ENCODE assay signal across 13 cellular contexts in genomic region chr1:172351761-172352161, GRCh38.
A peak's percentile ranks its signal among the peaks of the same experiment; 100 is the strongest.
DNase-seq lines count a peak whose midpoint lies in the region; ATAC-seq and TF ChIP-seq lines count a peak whose summit lies in the region.
"Had no signal": no experiment of that assay in that cellular context is flagged by ENCODE, and none has a peak within 500 bp of the region (broad histone marks: within the 10 kb centered on the region; RNA-seq: fewer than 3 reads in every experiment).

No MANE protein-coding gene starts in this region.

- peaks cover 76% of the 10 kb centered on the region for H3K4me1 Mint-ChIP-seq in nephron
- peaks cover 8 to 21% of the 10 kb centered on the region in 2 donors for H3K4me1 Mint-ChIP-seq in natural killer cell

- no peaks in the 10 kb centered on the region for H3K79me2 ChIP-seq in PC-3 (ENCODE audit: low read length)

- peak overlapping the region; percentile 34 for H3K4me3 ChIP-seq in PC-3 (ENCODE audit: low read length)
- H3K4me3 ChIP-seq in choroid plexus epithelial cell (ENCODE audit: low read depth, low read length): no peak overlapping the region

- no peaks in the 10 kb centered on the region for H3K36me3 ChIP-seq in PC-3 (ENCODE audit: low read depth, low read length)

- peaks cover 17% of the 10 kb centered on the region for H3K9me3 Mint-ChIP-seq in nephron
- H3K9me3 Mint-ChIP-seq in natural killer cell: peaks cover 4 to 8% of the 10 kb centered on the region in 2 donors

- TF ChIP-seq CTCF in PC-3 (conservative IDR thresholded peaks at IDR 0.05; ENCODE audit: low read depth, low read length) (no peak), choroid plexus epithelial cell (conservative IDR thresholded peaks at IDR 0.05; ENCODE audit: low read depth, low read length) (no peak), nephron (IDR thresholded peaks at IDR 0.05; ENCODE audit: unreplicated experiment in 3 of 3) (no peak), natural killer cell (IDR thresholded peaks at IDR 0.05) (no peak)

- no peaks in the 10 kb centered on the region for H3K27me3 Mint-ChIP-seq in nephron (ENCODE audit: low read depth)
- H3K27me3 Mint-ChIP-seq in natural killer cell (ENCODE audit: low read depth in 2 of 2): no peaks in the 10 kb centered on the region
- H3K27me3 Mint-ChIP-seq: activated CD8-positive, alpha-beta T cell treated with anti-CD3 and anti-CD28 coated beads for 36 hours had no signal

- H3K4me1 ChIP-seq in PC-3 (ENCODE audit: insufficient read depth, low read length): peaks cover 43% of the 10 kb centered on the region

- intact Hi-C loops in PC-3 (cut with micrococcal nuclease): loop anchor here (1.0 kb wide), 1 partner anchor 8 kb away; no protein-coding TSS in a partner anchor
- intact Hi-C loops in natural killer cell (cut with micrococcal nuclease): loop anchor here (10.0 kb wide), 1 partner anchor 343 kb away; no protein-coding TSS in a partner anchor

- peaks cover 5% of the 10 kb centered on the region for H3F3A ChIP-seq in PC-3 (ENCODE audit: low read length, unreplicated experiment)

- H2AFZ ChIP-seq in PC-3 (ENCODE audit: low read length): no peak overlapping the region

- peak overlapping the region; percentile 82 for H3K27ac ChIP-seq in PC-3 (ENCODE audit: low read length)
- H3K27ac ChIP-seq: C4-2B had no signal

- peak overlapping the region; percentile 59 for H3K4me2 ChIP-seq in PC-3 (ENCODE audit: low read length)

- CTCF ChIA-PET in PC-3 (lab: Charles Lee): interaction anchor here (1.5 kb wide), 1 partner anchor 48 kb away, joined by 4 read pairs; no protein-coding TSS in a partner anchor

- H3K27ac Mint-ChIP-seq in nephron: peak overlapping the region in 1 of 3 experiments; percentile 98
- no peak overlapping the region for H3K27ac Mint-ChIP-seq in natural killer cell
- H3K27ac Mint-ChIP-seq: activated CD8-positive, alpha-beta T cell treated with anti-CD3 and anti-CD28 coated beads for 36 hours had no signal

- peak overlapping the region; percentile 37 for H3K9ac ChIP-seq in PC-3 (ENCODE audit: low read length)

- H3K36me3 Mint-ChIP-seq in nephron (ENCODE audit: low read depth): peaks cover 26% of the 10 kb centered on the region
- peaks cover 10% of the 10 kb centered on the region for H3K36me3 Mint-ChIP-seq in natural killer cell

- POLR2A ChIA-PET in PC-3 (lab: Charles Lee; ENCODE audit: unreplicated experiment): interaction anchor here (0.5 to 0.8 kb wide), 2 partner anchors 8 to 29 kb away, joined by 8 read pairs; no protein-coding TSS in a partner anchor

- no peaks in the 10 kb centered on the region for H4K20me1 ChIP-seq in PC-3 (ENCODE audit: low read length)

- no peaks in the 10 kb centered on the region for H3K9me3 ChIP-seq in PC-3 (ENCODE audit: low read length)

- DNase-seq in DMS114 treated with DMSO at 0.1 percent for 48 hours (lab: John Stamatoyannopoulos, UW; ENCODE audit: unreplicated experiment): peak; percentile 93
- peak; percentile 94 for DNase-seq in PC-3
- peak; percentile 83 for DNase-seq in choroid plexus epithelial cell (ENCODE audit: low read depth)
- DNase-seq in OCI-M2 (lab: John Stamatoyannopoulos, UW; ENCODE audit: unreplicated experiment): no peak
- no peak for DNase-seq in natural killer cell
- no peak for DNase-seq in mucosa of gallbladder (ENCODE audit: low spot score)
- DNase-seq: activated CD8-positive, alpha-beta T cell treated with anti-CD3 and anti-CD28 coated beads for 36 hours; activated naive CD4-positive, alpha-beta T cell treated with anti-CD3 and anti-CD28 coated beads, Interleukin-2, amount 50 U/mL, for 16 hours; kidney; MV-4-11 had no signal

- H3K9me2 ChIP-seq in PC-3 (replicated peaks; ENCODE audit: low read length): no peaks in the 10 kb centered on the region

- ATAC-seq in PC-3: peak; percentile 51
- no peak for ATAC-seq in natural killer cell
- no peak for ATAC-seq in GM18858 (IDR thresholded peaks at IDR 0.05; ENCODE audit: unreplicated experiment)

- no peaks in the 10 kb centered on the region for H3K27me3 ChIP-seq in PC-3 (ENCODE audit: low read length)

- no TSS peak for BruUV-seq in PC-3 (replicated peaks; lab: Mats Ljungman, UMichigan)

- H3K4me3 Mint-ChIP-seq in nephron (peak overlapping the region; percentile 4 to 23 (median 17)), natural killer cell (no peak overlapping the region)
- H3K4me3 Mint-ChIP-seq: activated CD8-positive, alpha-beta T cell treated with anti-CD3 and anti-CD28 coated beads for 36 hours had no signal

Comparison
In these comparisons a context has a peak if more than half of its experiments do, and no peak if none do; other contexts are left out.
1. DNase-seq: peak in DMS114 treated with DMSO at 0.1 percent for 48 hours (single experiment), PC-3 (single experiment) and choroid plexus epithelial cell (single experiment); none in OCI-M2 (single experiment), natural killer cell (single experiment) and mucosa of gallbladder (single experiment).